ENCODE assay signal across 28 cellular contexts in the genomic region with DNA sequence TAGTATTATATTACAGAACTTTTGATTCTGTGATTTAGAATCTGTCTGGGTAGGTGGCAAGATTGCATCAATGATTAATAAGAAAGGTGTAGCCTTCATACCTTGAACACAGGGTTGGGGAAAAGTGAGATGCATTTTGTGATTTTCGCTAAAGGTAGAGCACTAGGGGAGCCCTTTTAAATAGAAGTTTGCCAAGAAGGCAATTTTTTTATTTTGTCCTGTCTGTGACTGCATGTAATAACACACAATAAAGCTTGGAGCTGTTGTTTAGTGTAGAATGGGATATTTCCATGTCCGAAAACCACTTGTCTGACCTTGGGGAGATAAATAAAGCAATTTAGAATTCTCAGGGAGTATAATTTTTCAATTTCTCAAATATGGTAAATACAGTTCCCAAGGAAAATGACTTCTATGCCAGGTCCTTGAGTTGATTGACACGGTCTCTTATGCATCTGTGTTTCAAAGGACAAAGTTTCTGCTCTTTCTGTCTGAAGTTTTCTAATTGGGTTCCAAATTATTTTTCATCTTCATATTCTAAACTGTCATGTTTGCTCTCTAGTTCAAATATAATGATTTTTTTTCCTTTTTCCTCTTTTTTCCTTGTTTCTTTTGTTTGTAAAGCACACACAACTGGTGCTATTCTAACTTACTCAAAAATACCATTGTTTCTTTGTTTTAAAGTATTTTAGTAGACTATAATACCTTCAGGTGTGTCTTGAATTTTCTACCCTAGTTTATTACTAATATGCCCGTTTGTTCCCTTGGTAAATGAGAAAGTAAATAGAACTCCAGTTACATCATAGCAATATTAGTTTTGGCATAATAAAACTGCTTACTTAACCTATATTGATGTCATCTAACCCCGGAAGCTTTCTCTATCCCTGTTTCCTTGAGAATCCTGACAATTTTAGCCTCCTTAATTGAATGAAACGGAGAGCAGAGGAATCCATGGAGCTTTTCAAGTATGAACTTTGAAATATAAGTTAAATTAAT.
DNase-seq lines count a peak whose midpoint lies in the region; FAIRE-seq and TF ChIP-seq lines count a peak whose summit lies in the region.
"Had no signal": no experiment of that assay in that cellular context is flagged by ENCODE, and none has a peak within 500 bp of the region (broad histone marks: within the 10 kb centered on the region; RNA-seq: fewer than 3 reads in every experiment).

No MANE protein-coding gene starts in this region.

- no peak for TF ChIP-seq POLR2A in H54 (IDR thresholded peaks at IDR 0.05; ENCODE audit: low read depth, low read length)

- no peak for TF ChIP-seq CTCF in choroid plexus epithelial cell (conservative IDR thresholded peaks at IDR 0.05; ENCODE audit: low read depth, low read length)
- TF ChIP-seq CTCF in nephron (IDR thresholded peaks at IDR 0.05; ENCODE audit: unreplicated experiment in 3 of 3): no peak
- no peak for TF ChIP-seq CTCF in SK-N-SH (IDR thresholded peaks at IDR 0.05)
- no peak for TF ChIP-seq CTCF in hepatocyte (IDR thresholded peaks at IDR 0.05; ENCODE audit: poor library complexity)

- H3K27me3 ChIP-seq in HAP-1 (ENCODE audit: low read depth): no peaks in the 10 kb centered on the region
- no peaks in the 10 kb centered on the region for H3K27me3 ChIP-seq in SK-N-SH (ENCODE audit: insufficient read depth)
- H3K27me3 ChIP-seq in hepatocyte: no peaks in the 10 kb centered on the region
- H3K27me3 ChIP-seq: neural progenitor cell, Peyer's patch, SJSA1 had no signal

- H3K79me2 ChIP-seq in SK-N-SH (ENCODE audit: insufficient read depth) (no peaks in the 10 kb centered on the region), hepatocyte (no peaks in the 10 kb centered on the region)

- H3K4me1 Mint-ChIP-seq in nephron: peaks cover 44% of the 10 kb centered on the region
- H3K4me1 Mint-ChIP-seq: activated CD4-positive, alpha-beta T cell treated with anti-CD3 and anti-CD28 coated beads, Interleukin-2, amount 10 ng/mL, durations not matched to agents 7 days and 5 days; activated T-helper 17 cell treated with anti-CD3 and anti-CD28 coated beads, Interleukin-2, amount 50 U/mL, for 72 hours had no signal

- POLR2A ChIA-PET in SK-N-SH (lab: Yijun Ruan, JAX): no interaction called here

- H3K4me2 ChIP-seq in SK-N-SH (no peak overlapping the region), hepatocyte (no peak overlapping the region)
- H3K4me2 ChIP-seq: neural progenitor cell, smooth muscle cell had no signal

- peaks cover 13% of the 10 kb centered on the region for H3F3A ChIP-seq in SK-N-SH (replicated peaks; ENCODE audit: insufficient read depth)

- in situ Hi-C loops in Caki2 (cut with HindIII; ENCODE audit: low pct_unique_long_range_greater_than_20kb, low sequenced_read_pairs): no loop called here
- in situ Hi-C loops in HAP-1 (cut with MboI; ENCODE audit: low sequenced_read_pairs): no loop called here

- H4K20me1 ChIP-seq in SK-N-SH (ENCODE audit: insufficient read depth) (no peaks in the 10 kb centered on the region), hepatocyte (ENCODE audit: insufficient read depth, poor library complexity, severe bottlenecking) (no peaks in the 10 kb centered on the region)

- no peak for TF ChIP-seq RAD21 in SK-N-SH (IDR thresholded peaks at IDR 0.05; ENCODE audit: low read length)

- CTCF ChIA-PET in SK-N-SH (lab: Yijun Ruan, JAX): interaction anchor here (1.0 kb wide), 1 partner anchor 141 kb away, joined by 3 read pairs; no protein-coding TSS in a partner anchor

- 79% methylated on average over 6 of the region's 6 CpGs for WGBS in SK-N-SH (ENCODE audit: low lambda C conversion rate)
- WGBS in hepatocyte (ENCODE audit: low lambda C conversion rate, missing lambda C conversion rate): 77% methylated on average over 6 of the region's 6 CpGs

- DNase-seq in Caki2 (ENCODE audit: low read depth) (peak; percentile 32), HT-29 (ENCODE audit: low spot score) (peak; percentile 43), choroid plexus epithelial cell (ENCODE audit: low read depth) (peak; percentile 48), HAP-1 (ENCODE audit: low spot score in 2 of 2) (no peak), SK-N-SH (no peak), H54 (ENCODE audit: insufficient read length, low spot score) (no peak), hepatocyte (ENCODE audit: low spot score) (no peak)
- DNase-seq: activated CD4-positive, alpha-beta T cell treated with anti-CD3 and anti-CD28 coated beads, Interleukin-2, amount 10 ng/mL, durations not matched to agents 7 days and 5 days; aorta; CD4-positive, alpha-beta T cell; DMS79; glutamatergic neuron; Kasumi-1; left cardiac atrium; NCI-H1048; NCI-H2081 treated with DMSO at 0.1 percent for 48 hours; Peyer's patch; stimulated activated CD4-positive, alpha-beta T cell treated with anti-CD3 and anti-CD28 coated beads, Interleukin-2, amount 100 ng/mL, for 48 hours; stimulated activated naive CD4-positive, alpha-beta T cell; WERI-Rb-1 had no signal

- H3K36me3 ChIP-seq in HAP-1 (replicated peaks) (no peaks in the 10 kb centered on the region), SK-N-SH (replicated peaks in 1 of 2; ENCODE audit: control insufficient read depth in 1 of 2, insufficient read depth in 2 of 2, low read length in 1 of 2) (peaks cover 0 to 39% of the 10 kb centered on the region in 2 experiments), hepatocyte (replicated peaks; ENCODE audit: insufficient read depth, low read depth) (no peaks in the 10 kb centered on the region)
- H3K36me3 ChIP-seq: neural progenitor cell, WERI-Rb-1 had no signal

- no peaks in the 10 kb centered on the region for H3K9me3 Mint-ChIP-seq in nephron
- H3K9me3 Mint-ChIP-seq: activated CD4-positive, alpha-beta T cell treated with anti-CD3 and anti-CD28 coated beads, Interleukin-2, amount 10 ng/mL, durations not matched to agents 7 days and 5 days; activated naive CD4-positive, alpha-beta T cell treated with anti-CD3 and anti-CD28 coated beads, Interleukin-2, amount 50 U/mL, for 72 hours; activated T-helper 17 cell treated with anti-CD3 and anti-CD28 coated beads, Interleukin-2, amount 50 U/mL, for 72 hours; CD4-positive, alpha-beta T cell; neural progenitor cell; T-helper 1 cell treated with Interleukin-12 subunit alpha and Interleukin-12 subunit beta and Interleukin-4 antibody, amounts not matched to agents 30 μg/mL and 1 μg/mL, for 36 hours had no signal

- no peak overlapping the region for H3K27ac ChIP-seq in SK-N-SH (ENCODE audit: low read depth in 2 of 2, low read length in 1 of 2)
- no peak overlapping the region for H3K27ac ChIP-seq in hepatocyte
- H3K27ac ChIP-seq: neural progenitor cell, Peyer's patch, SJSA1, WERI-Rb-1 had no signal

- H3K36me3 Mint-ChIP-seq in nephron (ENCODE audit: low read depth): peaks cover 8% of the 10 kb centered on the region
- H3K36me3 Mint-ChIP-seq: activated naive CD4-positive, alpha-beta T cell treated with anti-CD3 and anti-CD28 coated beads, Interleukin-2, amount 50 U/mL, for 72 hours had no signal

- H3K4me1 ChIP-seq in HAP-1 (peaks cover 2% of the 10 kb centered on the region; the same call in 1 of the 2 replicates), SK-N-SH (ENCODE audit: control insufficient read depth in 1 of 2, insufficient read depth in 2 of 2, low read depth in 1 of 2, low read length in 1 of 2) (no peaks in the 10 kb centered on the region; a peak in 1 of 4 replicates), hepatocyte (ENCODE audit: insufficient read depth) (no peaks in the 10 kb centered on the region)
- H3K4me1 ChIP-seq: neural progenitor cell, Peyer's patch, SJSA1 had no signal

- H2AFZ ChIP-seq in SK-N-SH (ENCODE audit: low read depth): no peak overlapping the region
- no peak overlapping the region for H2AFZ ChIP-seq in hepatocyte
- H2AFZ ChIP-seq: neural progenitor cell had no signal

- no peak overlapping the region for H3K9ac ChIP-seq in SK-N-SH
- H3K9ac ChIP-seq: neural progenitor cell had no signal

- H3K9me3 ChIP-seq in HAP-1 (no peaks in the 10 kb centered on the region), SK-N-SH (no peaks in the 10 kb centered on the region), hepatocyte (ENCODE audit: low read depth) (no peaks in the 10 kb centered on the region)
- H3K9me3 ChIP-seq: Peyer's patch, SJSA1 had no signal

- H3K4me3 Mint-ChIP-seq in nephron: no peak overlapping the region
- H3K4me3 Mint-ChIP-seq: activated CD4-positive, alpha-beta T cell treated with anti-CD3 and anti-CD28 coated beads, Interleukin-2, amount 10 ng/mL, durations not matched to agents 7 days and 5 days; activated T-helper 17 cell treated with anti-CD3 and anti-CD28 coated beads, Interleukin-2, amount 50 U/mL, for 72 hours; CD4-positive, alpha-beta T cell; neural progenitor cell; T-helper 1 cell treated with Interleukin-12 subunit alpha and Interleukin-12 subunit beta and Interleukin-4 antibody, amounts not matched to agents 30 μg/mL and 1 μg/mL, for 36 hours had no signal

- H3K4me3 ChIP-seq in choroid plexus epithelial cell (ENCODE audit: low read depth, low read length): no peak overlapping the region
- no peak overlapping the region for H3K4me3 ChIP-seq in HAP-1
- no peak overlapping the region for H3K4me3 ChIP-seq in SK-N-SH (ENCODE audit: low read depth in 2 of 2, low read length in 1 of 2)
- H3K4me3 ChIP-seq in hepatocyte: no peak overlapping the region
- H3K4me3 ChIP-seq: GM12878, neural progenitor cell, Peyer's patch, SJSA1, smooth muscle cell had no signal

- FAIRE-seq in H54 (lab: Jason Lieb, UNC): no peak
- FAIRE-seq: GM12878 had no signal

- TF ChIP-seq EP300 in SK-N-SH (IDR thresholded peaks at IDR 0.05; ENCODE audit: borderline replicate concordance in 1 of 2, low read depth in 1 of 2, low read length in 1 of 2): no peak

- H3K27me3 Mint-ChIP-seq in nephron (ENCODE audit: low read depth): no peaks in the 10 kb centered on the region
- H3K27me3 Mint-ChIP-seq: activated CD4-positive, alpha-beta T cell treated with anti-CD3 and anti-CD28 coated beads, Interleukin-2, amount 10 ng/mL, durations not matched to agents 7 days and 5 days; activated T-helper 17 cell treated with anti-CD3 and anti-CD28 coated beads, Interleukin-2, amount 50 U/mL, for 72 hours; CD4-positive, alpha-beta T cell had no signal

- H3K9me2 ChIP-seq in SK-N-SH (no peaks in the 10 kb centered on the region), hepatocyte (replicated peaks; ENCODE audit: insufficient read depth) (no peaks in the 10 kb centered on the region)

- peak overlapping the region; percentile 11 to 76 (median 48) for H3K27ac Mint-ChIP-seq in nephron
- H3K27ac Mint-ChIP-seq: activated CD4-positive, alpha-beta T cell treated with anti-CD3 and anti-CD28 coated beads, Interleukin-2, amount 10 ng/mL, durations not matched to agents 7 days and 5 days; activated naive CD4-positive, alpha-beta T cell treated with anti-CD3 and anti-CD28 coated beads, Interleukin-2, amount 50 U/mL, for 72 hours; activated T-helper 17 cell treated with anti-CD3 and anti-CD28 coated beads, Interleukin-2, amount 50 U/mL, for 72 hours; CD4-positive, alpha-beta T cell; neural progenitor cell; T-helper 1 cell treated with Interleukin-12 subunit alpha and Interleukin-12 subunit beta and Interleukin-4 antibody, amounts not matched to agents 30 μg/mL and 1 μg/mL, for 36 hours had no signal

Comparison
In these comparisons a context has a peak if more than half of its experiments do, and no peak if none do; other contexts are left out.
1. DNase-seq: peak in Caki2 (single experiment), HT-29 (single experiment) and choroid plexus epithelial cell (single experiment); none in HAP-1 (0 of 2), SK-N-SH (single experiment), H54 (single experiment) and hepatocyte (single experiment).